Comparison of ENCODE assay signal across 8 cellular contexts in the genomic region with DNA sequence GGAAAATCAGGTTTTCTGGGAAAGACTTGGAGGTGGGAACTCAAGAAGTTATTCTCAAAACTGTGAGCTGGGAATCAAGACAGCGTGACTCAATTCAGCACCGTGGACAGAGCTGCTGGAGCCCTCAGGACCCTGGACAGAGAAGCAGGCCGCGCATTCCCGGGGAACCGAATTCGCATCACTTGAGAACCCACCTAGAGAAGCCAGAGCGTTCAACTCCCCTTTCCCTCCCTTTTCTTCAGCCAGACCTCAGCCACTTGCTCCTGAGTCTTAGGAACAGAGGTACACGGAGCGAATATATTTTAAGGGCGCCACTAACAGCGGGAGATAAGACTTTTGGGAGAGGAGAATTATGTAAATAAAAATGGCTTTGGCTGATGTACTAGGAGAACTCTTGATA. TPM values are rescaled to one million over a fixed set of nuclear protein-coding genes. Genes with fewer than 3 reads are reported as not detected.
DNase-seq lines count a peak whose midpoint lies in the region; ATAC-seq and TF ChIP-seq lines count a peak whose summit lies in the region.

No MANE protein-coding gene starts in this region.

- no peak overlapping the region for H4K8ac ChIP-seq in mesenchymal stem cell (ENCODE audit: low read length)

- H2BK5ac ChIP-seq in mesenchymal stem cell (ENCODE audit: low read depth, low read length, poor library complexity, severe bottlenecking): no peak overlapping the region

- no peak overlapping the region for H4K91ac ChIP-seq in mesenchymal stem cell (ENCODE audit: low read length)

- intact Hi-C loops in CD14-positive monocyte (cut with micrococcal nuclease): no loop called here
- intact Hi-C loops in activated CD8-positive, alpha-beta T cell treated with anti-CD3 and anti-CD28 coated beads for 36 hours (cut with micrococcal nuclease): no loop called here

- no peak overlapping the region for H3K4ac ChIP-seq in mesenchymal stem cell (ENCODE audit: low read depth in 1 of 2, low read length in 2 of 2)

- peaks cover 18% of the 10 kb centered on the region for H3K4me1 Mint-ChIP-seq in CD14-positive monocyte
- peaks cover 23% of the 10 kb centered on the region for H3K4me1 Mint-ChIP-seq in activated CD8-positive, alpha-beta T cell treated with anti-CD3 and anti-CD28 coated beads for 36 hours (ENCODE audit: low read depth)

- DNase-seq in CD14-positive monocyte (ENCODE audit: low spot score) (peak; percentile 58), LoVo (ENCODE audit: low spot score) (peak; percentile 67), mesenchymal stem cell (peak; percentile 74), NCI-H2081 treated with DMSO at 0.1 percent for 48 hours (lab: John Stamatoyannopoulos, UW) (no peak)
- DNase-seq in activated CD8-positive, alpha-beta T cell treated with anti-CD3 and anti-CD28 coated beads for 36 hours: peak; percentile 78
- peak; percentile 42 to 66 (median 59) for DNase-seq in effector memory CD4-positive, alpha-beta T cell
- DNase-seq in stimulated activated CD8-positive, alpha-beta memory T cell treated with anti-CD3 and anti-CD28 coated beads, Interleukin-15, amount 100 ng/mL, for 24 hours (ENCODE audit: low read depth): peak; percentile 58

- peaks cover 20% of the 10 kb centered on the region for H3K4me1 ChIP-seq in effector memory CD4-positive, alpha-beta T cell (ENCODE audit: control insufficient read depth, insufficient read depth, low read length, poor library complexity, severe bottlenecking)
- H3K4me1 ChIP-seq in mesenchymal stem cell (ENCODE audit: control insufficient read depth, insufficient read depth, low read depth, low read length): peaks cover 13% of the 10 kb centered on the region

- H3K36me3 Mint-ChIP-seq in CD14-positive monocyte: peaks cover 0 to 3% of the 10 kb centered on the region in 2 donors
- H3K36me3 Mint-ChIP-seq in activated CD8-positive, alpha-beta T cell treated with anti-CD3 and anti-CD28 coated beads for 36 hours (ENCODE audit: low read depth): no peaks in the 10 kb centered on the region

- peak overlapping the region in 1 of 7 donors; percentile 46 for H3K27ac Mint-ChIP-seq in CD14-positive monocyte
- H3K27ac Mint-ChIP-seq in activated CD8-positive, alpha-beta T cell treated with anti-CD3 and anti-CD28 coated beads for 36 hours: no peak overlapping the region

- H3K4me3 ChIP-seq in effector memory CD4-positive, alpha-beta T cell (ENCODE audit: insufficient read depth, low read depth, low read length, poor library complexity, severe bottlenecking): no peak overlapping the region
- no peak overlapping the region for H3K4me3 ChIP-seq in mesenchymal stem cell (ENCODE audit: insufficient read depth in 1 of 2, low read depth in 1 of 2, low read length in 2 of 2)

- H2BK12ac ChIP-seq in mesenchymal stem cell (ENCODE audit: low read length in 2 of 2): no peak overlapping the region

- H3K9ac ChIP-seq in mesenchymal stem cell (ENCODE audit: low read length): no peak overlapping the region

- CTCF ChIA-PET in activated CD8-positive, alpha-beta T cell treated with anti-CD3 and anti-CD28 coated beads for 36 hours (lab: Charles Lee): interaction anchor here (1.0 kb wide), 1 partner anchor 8 kb away, joined by 12 read pairs; no protein-coding TSS in a partner anchor

- no peak overlapping the region for H2AFZ ChIP-seq in mesenchymal stem cell (ENCODE audit: low read depth, low read length)

- H3K79me1 ChIP-seq in mesenchymal stem cell (replicated peaks; ENCODE audit: low read length, poor library complexity, severe bottlenecking): no peaks in the 10 kb centered on the region

- H3K27me3 Mint-ChIP-seq in CD14-positive monocyte (ENCODE audit: low read depth in 3 of 3): peaks cover 59 to 73% (median 68%) of the 10 kb centered on the region in 3 donors
- peaks cover 54% of the 10 kb centered on the region for H3K27me3 Mint-ChIP-seq in activated CD8-positive, alpha-beta T cell treated with anti-CD3 and anti-CD28 coated beads for 36 hours

- no peak overlapping the region for H3K27ac ChIP-seq in effector memory CD4-positive, alpha-beta T cell (ENCODE audit: insufficient read depth, low read length, poor library complexity, severe bottlenecking)
- H3K27ac ChIP-seq in mesenchymal stem cell (ENCODE audit: low read length, poor library complexity, severe bottlenecking): no peak overlapping the region

- no peak overlapping the region for H3K23ac ChIP-seq in mesenchymal stem cell (ENCODE audit: low read length in 2 of 2)

- TF ChIP-seq CTCF in CD14-positive monocyte (IDR thresholded peaks at IDR 0.05): no peak
- TF ChIP-seq CTCF in activated CD8-positive, alpha-beta T cell treated with anti-CD3 and anti-CD28 coated beads for 36 hours (IDR thresholded peaks at IDR 0.05): no peak

- H3K14ac ChIP-seq in mesenchymal stem cell (ENCODE audit: low read length in 2 of 2): no peak overlapping the region

- POLR2A ChIA-PET in activated CD8-positive, alpha-beta T cell treated with anti-CD3 and anti-CD28 coated beads for 36 hours (lab: Charles Lee): no interaction called here

- peaks cover 0 to 21% (median 6%) of the 10 kb centered on the region in 7 donors for H3K9me3 Mint-ChIP-seq in CD14-positive monocyte
- H3K9me3 Mint-ChIP-seq in activated CD8-positive, alpha-beta T cell treated with anti-CD3 and anti-CD28 coated beads for 36 hours: no peaks in the 10 kb centered on the region

- no peak overlapping the region for H2AK5ac ChIP-seq in mesenchymal stem cell (ENCODE audit: low read length, severe bottlenecking)

- no peak overlapping the region for H3K4me2 ChIP-seq in mesenchymal stem cell (ENCODE audit: low read length, poor library complexity, severe bottlenecking)

- H3K18ac ChIP-seq in mesenchymal stem cell (ENCODE audit: low read depth in 1 of 2, low read length in 2 of 2): no peak overlapping the region

- H2BK15ac ChIP-seq in mesenchymal stem cell (ENCODE audit: low read depth, poor library complexity, severe bottlenecking): no peak overlapping the region

- WGBS in mesenchymal stem cell: 0% methylated on average over 8 of the region's 12 CpGs

- peak; percentile 92 for ATAC-seq in activated CD8-positive, alpha-beta T cell treated with anti-CD3 and anti-CD28 coated beads for 36 hours
- no peak for ATAC-seq in GM19324 (IDR thresholded peaks at IDR 0.05; ENCODE audit: low FRiP score, unreplicated experiment)

- peak overlapping the region in 1 of 2 donors; percentile 82 for H3K4me3 Mint-ChIP-seq in CD14-positive monocyte
- H3K4me3 Mint-ChIP-seq in activated CD8-positive, alpha-beta T cell treated with anti-CD3 and anti-CD28 coated beads for 36 hours: no peak overlapping the region

- no peaks in the 10 kb centered on the region for H3K36me3 ChIP-seq in effector memory CD4-positive, alpha-beta T cell (ENCODE audit: control insufficient read depth, insufficient read depth, low read length)
- H3K36me3 ChIP-seq in mesenchymal stem cell (ENCODE audit: control insufficient read depth in 1 of 2, insufficient read depth in 2 of 2, low read depth in 1 of 2, low read length in 2 of 2): no peaks in the 10 kb centered on the region

- peaks cover 27% of the 10 kb centered on the region for H3K27me3 ChIP-seq in effector memory CD4-positive, alpha-beta T cell (replicated peaks; ENCODE audit: control insufficient read depth, insufficient read depth, low read length, poor library complexity, severe bottlenecking)
- H3K27me3 ChIP-seq in mesenchymal stem cell (ENCODE audit: control insufficient read depth in 1 of 2, insufficient read depth in 1 of 2, low read length in 2 of 2): peaks cover 55 to 61% of the 10 kb centered on the region in 2 experiments

- H3K9me3 ChIP-seq in effector memory CD4-positive, alpha-beta T cell (ENCODE audit: control insufficient read depth, low read length): no peaks in the 10 kb centered on the region
- no peaks in the 10 kb centered on the region for H3K9me3 ChIP-seq in mesenchymal stem cell (ENCODE audit: control insufficient read depth, low read length)

- no peak overlapping the region for H2BK120ac ChIP-seq in mesenchymal stem cell (ENCODE audit: low read depth, low read length)

RNA-seq across cellular contexts. Expression of gene LIN28A, which starts 2.0 kb away (rescaled TPM):
- polyA plus RNA-seq in CD14-positive monocyte: not detected
- not detected for total RNA-seq in activated CD8-positive, alpha-beta T cell treated with anti-CD3 and anti-CD28 coated beads for 36 hours
- polyA plus RNA-seq in mesenchymal stem cell (2013, experiment 1 of 2): not detected
- not detected for polyA plus RNA-seq in mesenchymal stem cell (2013, experiment 2 of 2)

RNA-seq across cellular contexts. Expression of gene DHDDS, which starts 23.5 kb away (rescaled TPM):
- polyA plus RNA-seq in CD14-positive monocyte: 10 to 100 TPM; 21.3 to 24.0 TPM
- total RNA-seq in activated CD8-positive, alpha-beta T cell treated with anti-CD3 and anti-CD28 coated beads for 36 hours: 10 to 100 TPM; 33.3 to 36.9 TPM
- polyA plus RNA-seq in mesenchymal stem cell (2013, experiment 1 of 2): 40.4 TPM
- polyA plus RNA-seq in mesenchymal stem cell (2013, experiment 2 of 2): 38.8 TPM

RNA-seq across cellular contexts. Expression of gene ZNF683, which starts 36.1 kb away (rescaled TPM):
- not detected for polyA plus RNA-seq in CD14-positive monocyte
- 1 to 10 TPM in 1 of 2 experiments, under 1 TPM in 1; 0.69 to 1.3 TPM for total RNA-seq in activated CD8-positive, alpha-beta T cell treated with anti-CD3 and anti-CD28 coated beads for 36 hours
- polyA plus RNA-seq in mesenchymal stem cell (2013, experiment 1 of 2): not detected
- not detected for polyA plus RNA-seq in mesenchymal stem cell (2013, experiment 2 of 2)

RNA-seq across cellular contexts. Expression of gene CRYBG2, which starts 54.7 kb away (rescaled TPM):
- polyA plus RNA-seq in CD14-positive monocyte: not detected
- 1 to 10 TPM; 4.5 to 6.4 TPM for total RNA-seq in activated CD8-positive, alpha-beta T cell treated with anti-CD3 and anti-CD28 coated beads for 36 hours
- not detected for polyA plus RNA-seq in mesenchymal stem cell (2013, experiment 1 of 2)
- 0.12 TPM for polyA plus RNA-seq in mesenchymal stem cell (2013, experiment 2 of 2)
